In the genomic region with DNA sequence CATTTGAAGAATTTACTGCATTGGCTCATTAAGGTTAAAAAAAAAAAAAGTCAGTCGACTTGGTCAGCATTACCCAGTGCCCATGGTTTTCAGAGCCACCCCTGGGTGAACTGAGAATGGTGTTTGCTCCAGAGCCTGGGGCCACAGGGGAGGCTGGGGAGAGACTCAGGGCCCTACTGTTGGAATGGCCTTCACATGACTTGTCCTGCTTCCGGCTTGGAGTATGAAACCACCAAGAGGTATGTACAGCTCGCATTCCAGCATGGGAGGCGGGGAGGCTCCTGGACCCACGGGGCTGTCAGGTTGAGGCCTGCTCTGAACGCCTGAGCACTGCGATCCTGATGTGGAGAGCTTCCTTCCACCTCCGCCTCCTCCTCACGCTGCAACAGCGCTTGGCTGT, we compare ENCODE assay signal across 1 cellular context.
TF ChIP-seq lines count a peak whose summit lies in the region.

No MANE protein-coding gene starts in this region.

TF ChIP-seq in HepG2, 621 proteins besides CTCF, POLR2A, EP300 and RAD21 (continued from another document and continues in another):
- TF ChIP-seq KIAA2018 (CRISPR knock-in tag; IDR thresholded peaks at IDR 0.05; ENCODE audit: borderline replicate concordance): no peak
- no peak for TF ChIP-seq ZNF160 (CRISPR knock-in tag; IDR thresholded peaks at IDR 0.05)
- TF ChIP-seq ZNF562 (CRISPR knock-in tag; IDR thresholded peaks at IDR 0.05; ENCODE audit: borderline replicate concordance): no peak
- TF ChIP-seq AGO2 (optimal IDR thresholded peaks at IDR 0.05; ENCODE audit: low read depth, low read length): no peak
- peak; percentile 95 for TF ChIP-seq ZBTB38 (CRISPR knock-in tag; IDR thresholded peaks at IDR 0.05)
- TF ChIP-seq, protein P1, sequence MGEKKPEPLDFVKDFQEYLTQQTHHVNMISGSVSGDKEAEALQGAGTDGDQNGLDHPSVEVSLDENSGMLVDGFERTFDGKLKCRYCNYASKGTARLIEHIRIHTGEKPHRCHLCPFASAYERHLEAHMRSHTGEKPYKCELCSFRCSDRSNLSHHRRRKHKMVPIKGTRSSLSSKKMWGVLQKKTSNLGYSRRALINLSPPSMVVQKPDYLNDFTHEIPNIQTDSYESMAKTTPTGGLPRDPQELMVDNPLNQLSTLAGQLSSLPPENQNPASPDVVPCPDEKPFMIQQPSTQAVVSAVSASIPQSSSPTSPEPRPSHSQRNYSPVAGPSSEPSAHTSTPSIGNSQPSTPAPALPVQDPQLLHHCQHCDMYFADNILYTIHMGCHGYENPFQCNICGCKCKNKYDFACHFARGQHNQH (CRISPR knock-in tag; IDR thresholded peaks at IDR 0.05): peak; percentile 68; the same call in 1 of the 2 replicates
- peak; percentile 39; the same call in 1 of the 2 replicates for TF ChIP-seq HMG20A (CRISPR knock-in tag; IDR thresholded peaks at IDR 0.05; ENCODE audit: borderline replicate concordance)
- no peak for TF ChIP-seq ZNF253 (CRISPR knock-in tag; IDR thresholded peaks at IDR 0.05; ENCODE audit: borderline replicate concordance)
- TF ChIP-seq, protein P2, sequence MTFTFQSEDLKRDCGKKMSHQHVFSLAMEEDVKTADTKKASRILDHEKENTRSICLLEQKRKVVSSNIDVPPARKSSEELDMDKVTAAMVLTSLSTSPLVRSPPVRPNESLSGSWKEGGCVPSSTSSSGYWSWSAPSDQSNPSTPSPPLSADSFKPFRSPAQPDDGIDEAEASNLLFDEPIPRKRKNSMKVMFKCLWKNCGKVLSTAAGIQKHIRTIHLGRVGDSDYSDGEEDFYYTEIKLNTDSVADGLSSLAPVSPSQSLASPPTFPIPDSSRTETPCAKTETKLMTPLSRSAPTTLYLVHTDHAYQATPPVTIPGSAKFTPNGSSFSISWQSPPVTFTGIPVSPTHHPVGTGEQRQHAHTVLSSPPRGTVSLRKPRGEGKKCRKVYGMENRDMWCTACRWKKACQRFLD (CRISPR knock-in tag; IDR thresholded peaks at IDR 0.05; ENCODE audit: borderline replicate concordance): no peak
- peak; percentile 11; the same call in 1 of the 2 replicates for TF ChIP-seq ZNF121 (CRISPR knock-in tag; IDR thresholded peaks at IDR 0.05)
- no peak for TF ChIP-seq ZNF124 (CRISPR knock-in tag; IDR thresholded peaks at IDR 0.05)
- TF ChIP-seq NCOA1 (CRISPR knock-in tag; IDR thresholded peaks at IDR 0.05): no peak
- TF ChIP-seq GPN1 (CRISPR knock-in tag; IDR thresholded peaks at IDR 0.05; ENCODE audit: borderline replicate concordance): no peak
- TF ChIP-seq PATZ1 (CRISPR knock-in tag; IDR thresholded peaks at IDR 0.05): peak; percentile 73
- TF ChIP-seq, protein P3, sequence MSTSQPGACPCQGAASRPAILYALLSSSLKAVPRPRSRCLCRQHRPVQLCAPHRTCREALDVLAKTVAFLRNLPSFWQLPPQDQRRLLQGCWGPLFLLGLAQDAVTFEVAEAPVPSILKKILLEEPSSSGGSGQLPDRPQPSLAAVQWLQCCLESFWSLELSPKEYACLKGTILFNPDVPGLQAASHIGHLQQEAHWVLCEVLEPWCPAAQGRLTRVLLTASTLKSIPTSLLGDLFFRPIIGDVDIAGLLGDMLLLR (CRISPR knock-in tag; IDR thresholded peaks at IDR 0.05): no peak
- no peak for TF ChIP-seq ZNF550 (CRISPR knock-in tag; IDR thresholded peaks at IDR 0.05; ENCODE audit: borderline replicate concordance)
- TF ChIP-seq, protein P4, sequence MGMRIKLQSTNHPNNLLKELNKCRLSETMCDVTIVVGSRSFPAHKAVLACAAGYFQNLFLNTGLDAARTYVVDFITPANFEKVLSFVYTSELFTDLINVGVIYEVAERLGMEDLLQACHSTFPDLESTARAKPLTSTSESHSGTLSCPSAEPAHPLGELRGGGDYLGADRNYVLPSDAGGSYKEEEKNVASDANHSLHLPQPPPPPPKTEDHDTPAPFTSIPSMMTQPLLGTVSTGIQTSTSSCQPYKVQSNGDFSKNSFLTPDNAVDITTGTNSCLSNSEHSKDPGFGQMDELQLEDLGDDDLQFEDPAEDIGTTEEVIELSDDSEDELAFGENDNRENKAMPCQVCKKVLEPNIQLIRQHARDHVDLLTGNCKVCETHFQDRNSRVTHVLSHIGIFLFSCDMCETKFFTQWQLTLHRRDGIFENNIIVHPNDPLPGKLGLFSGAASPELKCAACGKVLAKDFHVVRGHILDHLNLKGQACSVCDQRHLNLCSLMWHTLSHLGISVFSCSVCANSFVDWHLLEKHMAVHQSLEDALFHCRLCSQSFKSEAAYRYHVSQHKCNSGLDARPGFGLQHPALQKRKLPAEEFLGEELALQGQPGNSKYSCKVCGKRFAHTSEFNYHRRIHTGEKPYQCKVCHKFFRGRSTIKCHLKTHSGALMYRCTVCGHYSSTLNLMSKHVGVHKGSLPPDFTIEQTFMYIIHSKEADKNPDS (CRISPR knock-in tag; IDR thresholded peaks at IDR 0.05): peak; percentile 76; the same call in 1 of the 2 replicates
- TF ChIP-seq MEIS1 (CRISPR knock-in tag; IDR thresholded peaks at IDR 0.05; ENCODE audit: borderline replicate concordance): no peak
- TF ChIP-seq ATRX (CRISPR knock-in tag; IDR thresholded peaks at IDR 0.05; ENCODE audit: borderline replicate concordance): no peak
- peak; percentile 72 for TF ChIP-seq UBTF (CRISPR knock-in tag; IDR thresholded peaks at IDR 0.05)
- no peak for TF ChIP-seq ZNF567 (CRISPR knock-in tag; IDR thresholded peaks at IDR 0.05; ENCODE audit: borderline replicate concordance)
- TF ChIP-seq MED1 (CRISPR knock-in tag; IDR thresholded peaks at IDR 0.05): peak; percentile 71
- TF ChIP-seq ZNF335 (CRISPR knock-in tag; IDR thresholded peaks at IDR 0.05): peak; percentile 59; the same call in 1 of the 2 replicates
- TF ChIP-seq ZNF556 (CRISPR knock-in tag; IDR thresholded peaks at IDR 0.05; ENCODE audit: borderline replicate concordance): peak; percentile 75; the same call in 1 of the 2 replicates
- no peak for TF ChIP-seq LCORL (IDR thresholded peaks at IDR 0.05)
- peak; percentile 59; the same call in 1 of the 2 replicates for TF ChIP-seq LCORL (CRISPR knock-in tag; IDR thresholded peaks at IDR 0.05)
- TF ChIP-seq TAF15 (IDR thresholded peaks at IDR 0.05; ENCODE audit: low read depth, low read length, poor library complexity, severe bottlenecking): no peak
- 0 out of 2 replicates have a peak, but pooled peaks have one; percentile 30 for TF ChIP-seq ZBTB7B (CRISPR knock-in tag; IDR thresholded peaks at IDR 0.05)
- TF ChIP-seq ZNF263 (CRISPR knock-in tag; IDR thresholded peaks at IDR 0.05): 0 out of 2 replicates have a peak, but pooled peaks have one; percentile 33
- peak; percentile 81; the same call in 1 of the 2 replicates for TF ChIP-seq ZNF12 (CRISPR knock-in tag; IDR thresholded peaks at IDR 0.05)
- TF ChIP-seq NFKB2 (CRISPR knock-in tag; IDR thresholded peaks at IDR 0.05; ENCODE audit: borderline replicate concordance): peak; percentile 28; the same call in 1 of the 2 replicates
- 0 out of 2 replicates have a peak, but pooled peaks have one; percentile 70 for TF ChIP-seq KAT8 (CRISPR knock-in tag; IDR thresholded peaks at IDR 0.05)
- no peak for TF ChIP-seq ZNF883 (CRISPR knock-in tag; IDR thresholded peaks at IDR 0.05; ENCODE audit: not compliant biosample characterization)
- no peak for TF ChIP-seq SETDB1 (CRISPR knock-in tag; IDR thresholded peaks at IDR 0.05; ENCODE audit: borderline replicate concordance)
- TF ChIP-seq ZNF740 (CRISPR knock-in tag; IDR thresholded peaks at IDR 0.05): no peak
- no peak for TF ChIP-seq ZNF296 (CRISPR knock-in tag; conservative IDR thresholded peaks at IDR 0.05)
- peak; percentile 84 for TF ChIP-seq ELF1 (CRISPR knock-in tag; IDR thresholded peaks at IDR 0.05)
- no peak for TF ChIP-seq ZBTB20 (CRISPR knock-in tag; IDR thresholded peaks at IDR 0.05; ENCODE audit: borderline replicate concordance, low read depth)
- peak; percentile 99 for TF ChIP-seq TEAD3 (CRISPR knock-in tag; optimal IDR thresholded peaks at IDR 0.05; ENCODE audit: borderline replicate concordance)
- TF ChIP-seq KDM2A (CRISPR knock-in tag; IDR thresholded peaks at IDR 0.05; ENCODE audit: borderline replicate concordance, low read depth): peak; percentile 44; the same call in 1 of the 2 replicates
